In the genomic region with DNA sequence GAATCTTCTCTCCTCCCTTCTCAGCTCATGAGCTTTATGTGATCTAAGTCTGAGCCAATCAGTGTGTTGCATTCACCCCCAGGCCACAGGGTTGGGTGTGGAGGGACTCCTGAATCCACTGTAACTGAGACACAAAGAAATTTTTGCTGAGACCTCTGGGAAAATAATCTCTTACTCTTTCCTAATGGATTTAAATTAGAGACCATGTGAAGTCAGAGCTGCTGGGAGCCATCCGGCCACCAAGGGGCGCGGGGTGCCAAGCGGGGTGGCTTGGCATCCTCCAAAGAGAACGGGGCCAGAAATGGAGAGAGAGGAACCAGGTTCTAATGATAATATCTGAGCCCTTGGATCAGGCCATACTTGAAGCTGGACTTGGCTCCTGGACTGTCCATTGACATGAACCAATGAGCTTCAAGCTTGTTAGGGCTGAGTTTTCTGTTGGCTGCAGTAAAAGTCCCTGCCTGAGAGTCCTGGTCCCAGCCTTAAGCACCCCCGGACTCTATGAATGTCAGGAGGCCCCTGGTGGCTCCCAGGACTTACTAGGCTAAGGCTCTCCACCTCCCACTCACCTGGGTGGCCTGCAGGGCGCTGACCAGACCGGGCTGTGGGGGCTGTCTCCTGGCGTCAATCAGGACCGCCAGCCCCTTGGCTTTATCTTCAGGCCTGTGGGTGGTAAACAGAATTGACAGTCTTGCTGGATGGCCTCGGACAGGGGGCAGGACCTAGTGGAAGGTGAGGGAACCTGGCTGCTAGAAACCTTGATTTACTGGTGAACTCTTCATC, we compare ENCODE assay signal across 24 cellular contexts. TPM values are rescaled to one million over a fixed set of nuclear protein-coding genes. Genes with fewer than 3 reads are reported as not detected.
"Had no signal": no experiment of that assay in that cellular context is flagged by ENCODE, and none has a peak within 500 bp of the region (broad histone marks: within the 10 kb centered on the region; RNA-seq: fewer than 3 reads in every experiment).

No MANE protein-coding gene starts in this region.

- H3K9me3 Mint-ChIP-seq: naive B cell, nephron had no signal

- H3K4me3 Mint-ChIP-seq: nephron had no signal

- H3K36me3 Mint-ChIP-seq: naive B cell had no signal

- H3K4me1 ChIP-seq: pancreas, prostate gland had no signal

- FAIRE-seq: frontal cortex, pancreas, urothelium cell line had no signal

- H3K9me3 ChIP-seq: heart left ventricle, pancreas, prostate gland, stomach, thoracic aorta had no signal

- ATAC-seq: esophagus mucosa, heart left ventricle, left colon, left ventricle myocardium superior, pancreas, sciatic nerve had no signal

- DNase-seq: cortex of kidney; effector CD8-positive, alpha-beta T cell; hippocampal formation; left colon; left ventricle myocardium superior; naive B cell; stimulated activated CD4-positive, alpha-beta T cell treated with anti-CD3 and anti-CD28 coated beads, Interleukin-12 subunit alpha, Interleukin-12 subunit beta, amount 100 ng/mL, for 4 hours; stimulated activated naive CD4-positive, alpha-beta T cell; stomach; substantia nigra; trophoblast cell had no signal

- H3K27me3 ChIP-seq: dorsolateral prefrontal cortex, heart left ventricle, pancreas had no signal

- H3K27ac ChIP-seq: dorsolateral prefrontal cortex, heart left ventricle, pancreas, prostate gland, skin epidermis, stomach, thoracic aorta had no signal

- H3K27ac Mint-ChIP-seq: naive B cell, nephron had no signal

- H3K36me3 ChIP-seq: pancreas, prostate gland had no signal

- H3K4me3 ChIP-seq: dorsolateral prefrontal cortex, heart left ventricle, pancreas, prostate gland, skin epidermis, stomach, thoracic aorta had no signal

RNA-seq across cellular contexts. Expression of a gene that starts 32.8 kb away (rescaled TPM):
- total RNA-seq: lung microvascular endothelial cell, renal cortical epithelial cell had no signal
